17 cellular contexts compared by ENCODE assay signal in the genomic region with DNA sequence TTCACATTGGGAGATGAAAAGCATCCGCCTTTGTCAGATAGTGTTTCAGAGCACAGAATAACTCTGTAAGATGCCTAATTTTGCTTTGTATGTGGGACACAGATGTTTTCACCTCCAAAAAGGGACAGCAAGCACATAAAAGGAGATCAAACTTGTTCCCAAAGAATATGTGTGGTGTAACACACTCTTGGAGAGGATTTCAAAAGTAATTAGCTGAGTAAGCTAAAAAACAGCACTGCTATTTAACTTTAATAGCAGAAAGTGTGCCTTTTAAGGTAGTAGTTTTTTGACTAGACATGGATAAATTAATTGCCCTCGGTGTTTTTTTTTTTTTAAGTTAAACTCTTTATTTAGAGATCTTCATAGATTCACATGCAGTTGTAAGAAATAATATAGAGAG.
DNase-seq lines count a peak whose midpoint lies in the region; ATAC-seq and TF ChIP-seq lines count a peak whose summit lies in the region.
"Had no signal": no experiment of that assay in that cellular context is flagged by ENCODE, and none has a peak within 500 bp of the region (broad histone marks: within the 10 kb centered on the region; RNA-seq: fewer than 3 reads in every experiment).

No MANE protein-coding gene starts in this region.

- H3K9me2 ChIP-seq in GM23338 (ENCODE audit: insufficient read depth): no peaks in the 10 kb centered on the region

- H3K27ac ChIP-seq in GM23338 (ENCODE audit: low read depth): no peak overlapping the region; the same call in 1 of the 2 replicates
- H3K27ac ChIP-seq in SK-N-MC: peak overlapping the region; percentile 22
- H3K27ac ChIP-seq: BLaER1 treated with 17β-estradiol and CSF1 and Interleukin-3, amounts not matched to agents 10 nM and 100 nM; HL-60; KMS-11 had no signal

- H3F3A ChIP-seq in GM23338 (replicated peaks; ENCODE audit: low read depth): no peaks in the 10 kb centered on the region

- no peak overlapping the region for H3K4me3 Mint-ChIP-seq in GM23338
- H3K4me3 Mint-ChIP-seq: B cell; CD8-positive, alpha-beta T cell; H9 had no signal

- H3K4me3 ChIP-seq in GM23338: no peak overlapping the region
- no peak overlapping the region; the same call in 1 of the 2 replicates for H3K4me3 ChIP-seq in SK-N-MC
- H3K4me3 ChIP-seq: BLaER1 treated with 17β-estradiol and CSF1 and Interleukin-3, amounts not matched to agents 10 nM and 100 nM had no signal

- H3K27me3 ChIP-seq in GM23338 (ENCODE audit: insufficient read depth): no peaks in the 10 kb centered on the region
- H3K27me3 ChIP-seq: BLaER1 treated with 17β-estradiol and CSF1 and Interleukin-3, amounts not matched to agents 10 nM and 100 nM had no signal

- H3K27me3 Mint-ChIP-seq in GM23338 (ENCODE audit: insufficient read depth, low read depth, poor library complexity): no peaks in the 10 kb centered on the region
- H3K27me3 Mint-ChIP-seq: B cell had no signal

- peak overlapping the region; percentile 68; the same call in 1 of the 2 replicates for H3K27ac Mint-ChIP-seq in GM23338
- H3K27ac Mint-ChIP-seq: B cell; CD8-positive, alpha-beta T cell; H9 had no signal

- H3K9me3 Mint-ChIP-seq in GM23338: no peaks in the 10 kb centered on the region
- H3K9me3 Mint-ChIP-seq: CD8-positive, alpha-beta T cell; H9 had no signal

- no peaks in the 10 kb centered on the region for H3K36me3 Mint-ChIP-seq in GM23338 (ENCODE audit: low read depth)
- H3K36me3 Mint-ChIP-seq: CD8-positive, alpha-beta T cell had no signal

- H3K4me1 ChIP-seq in GM23338 (ENCODE audit: insufficient read depth): peaks cover 64% of the 10 kb centered on the region
- H3K4me1 ChIP-seq: BLaER1 treated with 17β-estradiol and CSF1 and Interleukin-3, amounts not matched to agents 10 nM and 100 nM had no signal

- H3K9me3 ChIP-seq in SK-N-MC (ENCODE audit: low read depth, low read length): no peaks in the 10 kb centered on the region

- ATAC-seq in GM23338 (no peak), HG03196 (IDR thresholded peaks at IDR 0.05; ENCODE audit: unreplicated experiment) (no peak)
- ATAC-seq: CD8-positive, alpha-beta T cell had no signal

- H3K9ac ChIP-seq in SK-N-MC (ENCODE audit: insufficient read length): no peak overlapping the region
- H3K9ac ChIP-seq: BLaER1 treated with 17β-estradiol and CSF1 and Interleukin-3, amounts not matched to agents 10 nM and 100 nM; KMS-11 had no signal

- no peak overlapping the region for H2AFZ ChIP-seq in GM23338

- H3K79me2 ChIP-seq in GM23338 (replicated peaks; ENCODE audit: insufficient read depth): peaks cover 17% of the 10 kb centered on the region

- no peaks in the 10 kb centered on the region for H4K20me1 ChIP-seq in GM23338 (replicated peaks; ENCODE audit: insufficient read depth)

- TF ChIP-seq CTCF in GM23338 (conservative IDR thresholded peaks at IDR 0.05; ENCODE audit: low read depth in 2 of 2): no peak

- H3K36me3 ChIP-seq in GM23338 (ENCODE audit: insufficient read depth) (no peaks in the 10 kb centered on the region), SK-N-MC (ENCODE audit: insufficient read depth, low read length) (no peaks in the 10 kb centered on the region)
- H3K36me3 ChIP-seq: BLaER1 treated with 17β-estradiol and CSF1 and Interleukin-3, amounts not matched to agents 10 nM and 100 nM had no signal

- no peak overlapping the region for H3K4me2 ChIP-seq in GM23338
- H3K4me2 ChIP-seq: BLaER1 treated with 17β-estradiol and CSF1 and Interleukin-3, amounts not matched to agents 10 nM and 100 nM; KMS-11 had no signal

- DNase-seq in GM23338 (ENCODE audit: low spot score): no peak
- no peak for DNase-seq in SK-N-MC (ENCODE audit: low read depth, low spot score)
- peak; percentile 9 for DNase-seq in inferior parietal cortex (ENCODE audit: extremely low spot score)
- peak; percentile 20 for DNase-seq in superior temporal gyrus (ENCODE audit: extremely low spot score)
- no peak for DNase-seq in effector CD8-positive, alpha-beta T cell (lab: John Stamatoyannopoulos, UW)
- DNase-seq in stimulated activated CD4-positive, alpha-beta T cell treated with anti-CD3 and anti-CD28 coated beads, Interleukin-15, amount 100 ng/mL, for 24 hours: no peak
- DNase-seq: 8988T; Calu3; CD8-positive, alpha-beta T cell; DMS 273 treated with DMSO at 0.1 percent for 48 hours; GOT3; H9 had no signal

- H3K4me1 Mint-ChIP-seq in GM23338: peaks cover 49% of the 10 kb centered on the region
- H3K4me1 Mint-ChIP-seq: B cell had no signal

TF ChIP-seq in GM23338, 12 proteins besides CTCF, POLR2A, EP300 and RAD21:
- TF ChIP-seq STAT1 (IDR thresholded peaks at IDR 0.05; ENCODE audit: unreplicated experiment) (no peak), EZH2 (IDR thresholded peaks at IDR 0.05; ENCODE audit: low read depth, unreplicated experiment) (no peak), JUNB (IDR thresholded peaks at IDR 0.05; ENCODE audit: unreplicated experiment) (no peak), ZNF331 (CRISPR knock-in tag; IDR thresholded peaks at IDR 0.05; ENCODE audit: low read depth) (no peak)
- TF ChIP-seq, protein P1, sequence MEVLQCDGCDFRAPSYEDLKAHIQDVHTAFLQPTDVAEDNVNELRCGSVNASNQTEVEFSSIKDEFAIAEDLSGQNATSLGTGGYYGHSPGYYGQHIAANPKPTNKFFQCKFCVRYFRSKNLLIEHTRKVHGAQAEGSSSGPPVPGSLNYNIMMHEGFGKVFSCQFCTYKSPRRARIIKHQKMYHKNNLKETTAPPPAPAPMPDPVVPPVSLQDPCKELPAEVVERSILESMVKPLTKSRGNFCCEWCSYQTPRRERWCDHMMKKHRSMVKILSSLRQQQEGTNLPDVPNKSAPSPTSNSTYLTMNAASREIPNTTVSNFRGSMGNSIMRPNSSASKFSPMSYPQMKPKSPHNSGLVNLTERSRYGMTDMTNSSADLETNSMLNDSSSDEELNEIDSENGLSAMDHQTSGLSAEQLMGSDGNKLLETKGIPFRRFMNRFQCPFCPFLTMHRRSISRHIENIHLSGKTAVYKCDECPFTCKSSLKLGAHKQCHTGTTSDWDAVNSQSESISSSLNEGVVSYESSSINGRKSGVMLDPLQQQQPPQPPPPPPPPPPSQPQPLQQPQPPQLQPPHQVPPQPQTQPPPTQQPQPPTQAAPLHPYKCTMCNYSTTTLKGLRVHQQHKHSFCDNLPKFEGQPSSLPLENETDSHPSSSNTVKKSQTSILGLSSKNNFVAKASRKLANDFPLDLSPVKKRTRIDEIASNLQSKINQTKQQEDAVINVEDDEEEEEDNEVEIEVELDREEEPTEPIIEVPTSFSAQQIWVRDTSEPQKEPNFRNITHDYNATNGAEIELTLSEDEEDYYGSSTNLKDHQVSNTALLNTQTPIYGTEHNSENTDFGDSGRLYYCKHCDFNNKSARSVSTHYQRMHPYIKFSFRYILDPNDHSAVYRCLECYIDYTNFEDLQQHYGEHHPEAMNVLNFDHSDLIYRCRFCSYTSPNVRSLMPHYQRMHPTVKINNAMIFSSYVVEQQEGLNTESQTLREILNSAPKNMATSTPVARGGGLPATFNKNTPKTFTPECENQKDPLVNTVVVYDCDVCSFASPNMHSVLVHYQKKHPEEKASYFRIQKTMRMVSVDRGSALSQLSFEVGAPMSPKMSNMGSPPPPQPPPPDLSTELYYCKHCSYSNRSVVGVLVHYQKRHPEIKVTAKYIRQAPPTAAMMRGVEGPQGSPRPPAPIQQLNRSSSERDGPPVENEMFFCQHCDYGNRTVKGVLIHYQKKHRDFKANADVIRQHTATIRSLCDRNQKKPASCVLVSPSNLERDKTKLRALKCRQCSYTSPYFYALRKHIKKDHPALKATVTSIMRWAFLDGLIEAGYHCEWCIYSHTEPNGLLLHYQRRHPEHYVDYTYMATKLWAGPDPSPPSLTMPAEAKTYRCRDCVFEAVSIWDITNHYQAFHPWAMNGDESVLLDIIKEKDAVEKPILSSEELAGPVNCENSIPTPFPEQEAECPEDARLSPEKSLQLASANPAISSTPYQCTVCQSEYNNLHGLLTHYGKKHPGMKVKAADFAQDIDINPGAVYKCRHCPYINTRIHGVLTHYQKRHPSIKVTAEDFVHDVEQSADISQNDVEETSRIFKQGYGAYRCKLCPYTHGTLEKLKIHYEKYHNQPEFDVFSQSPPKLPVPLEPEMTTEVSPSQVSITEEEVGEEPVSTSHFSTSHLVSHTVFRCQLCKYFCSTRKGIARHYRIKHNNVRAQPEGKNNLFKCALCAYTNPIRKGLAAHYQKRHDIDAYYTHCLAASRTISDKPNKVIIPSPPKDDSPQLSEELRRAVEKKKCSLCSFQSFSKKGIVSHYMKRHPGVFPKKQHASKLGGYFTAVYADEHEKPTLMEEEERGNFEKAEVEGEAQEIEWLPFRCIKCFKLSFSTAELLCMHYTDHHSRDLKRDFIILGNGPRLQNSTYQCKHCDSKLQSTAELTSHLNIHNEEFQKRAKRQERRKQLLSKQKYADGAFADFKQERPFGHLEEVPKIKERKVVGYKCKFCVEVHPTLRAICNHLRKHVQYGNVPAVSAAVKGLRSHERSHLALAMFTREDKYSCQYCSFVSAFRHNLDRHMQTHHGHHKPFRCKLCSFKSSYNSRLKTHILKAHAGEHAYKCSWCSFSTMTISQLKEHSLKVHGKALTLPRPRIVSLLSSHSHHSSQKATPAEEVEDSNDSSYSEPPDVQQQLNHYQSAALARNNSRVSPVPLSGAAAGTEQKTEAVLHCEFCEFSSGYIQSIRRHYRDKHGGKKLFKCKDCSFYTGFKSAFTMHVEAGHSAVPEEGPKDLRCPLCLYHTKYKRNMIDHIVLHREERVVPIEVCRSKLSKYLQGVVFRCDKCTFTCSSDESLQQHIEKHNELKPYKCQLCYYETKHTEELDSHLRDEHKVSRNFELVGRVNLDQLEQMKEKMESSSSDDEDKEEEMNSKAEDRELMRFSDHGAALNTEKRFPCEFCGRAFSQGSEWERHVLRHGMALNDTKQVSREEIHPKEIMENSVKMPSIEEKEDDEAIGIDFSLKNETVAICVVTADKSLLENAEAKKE (CRISPR knock-in tag; IDR thresholded peaks at IDR 0.05): no peak

Comparison
In these comparisons a context has a peak if more than half of its experiments do, and no peak if none do; other contexts are left out.
1. DNase-seq: peak in inferior parietal cortex (single experiment) and superior temporal gyrus (single experiment); none in GM23338 (single experiment), SK-N-MC (single experiment), effector CD8-positive, alpha-beta T cell (single experiment) and stimulated activated CD4-positive, alpha-beta T cell treated with anti-CD3 and anti-CD28 coated beads, Interleukin-15, amount 100 ng/mL, for 24 hours (single experiment).